8 cellular contexts compared by ENCODE assay signal in the genomic region with DNA sequence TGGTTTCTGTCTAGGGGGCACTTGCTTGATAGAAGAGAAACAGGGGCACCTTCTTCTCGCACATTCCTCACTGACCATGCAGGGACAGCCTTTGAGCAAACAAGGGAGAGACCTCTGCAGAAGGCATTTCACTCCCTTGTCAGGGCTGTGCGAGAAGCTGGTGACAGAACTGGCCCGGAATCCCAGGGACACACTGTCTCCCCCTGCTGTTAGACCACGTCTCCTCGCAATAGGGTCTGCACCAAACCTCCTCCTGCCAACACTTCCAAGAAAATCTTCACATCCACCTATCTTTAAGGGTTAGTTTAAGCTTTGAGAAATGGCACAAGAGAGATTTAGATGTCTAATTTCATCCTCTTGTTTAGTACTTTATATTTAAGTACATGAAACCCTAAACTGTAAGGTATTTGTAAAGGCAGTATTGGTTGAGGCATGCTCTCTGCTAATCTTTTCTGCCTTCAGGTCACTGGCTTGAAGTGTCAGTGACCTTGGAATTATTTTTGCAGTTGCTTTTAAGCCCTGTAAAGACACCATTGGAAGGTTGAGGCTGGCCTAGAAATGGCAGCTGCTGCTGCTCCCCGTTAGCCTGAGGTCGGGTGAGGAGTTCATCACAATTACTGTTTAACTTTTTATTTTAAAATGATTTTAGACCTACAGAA.
A peak's percentile ranks its signal among the peaks of the same experiment; 100 is the strongest.
DNase-seq lines count a peak whose midpoint lies in the region; ATAC-seq lines count a peak whose summit lies in the region.

No MANE protein-coding gene starts in this region.

- H3K27ac Mint-ChIP-seq in stimulated activated naive B cell treated with anti-CD40 and anti-IgM and Interleukin-4, amounts not matched to agents 10 μg/mL and 1 μg/mL and 100 μg/mL, for 72 hours = no peak overlapping the region

- peaks cover 8 to 17% of the 10 kb centered on the region in 2 donors for H3K4me1 Mint-ChIP-seq in stimulated activated naive B cell treated with anti-CD40 and anti-IgM and Interleukin-4, amounts not matched to agents 10 μg/mL and 1 μg/mL and 100 μg/mL, for 72 hours

- ATAC-seq in stimulated activated naive B cell treated with anti-CD40 and anti-IgM and Interleukin-4, amounts not matched to agents 10 μg/mL and 1 μg/mL and 100 μg/mL, for 72 hours (replicated peaks) = peak; percentile 36 to 69
- ATAC-seq in GM19023 (IDR thresholded peaks at IDR 0.05; ENCODE audit: unreplicated experiment) (no peak), HG03565 (IDR thresholded peaks at IDR 0.05; ENCODE audit: unreplicated experiment) (no peak)

- peaks cover 25 to 41% of the 10 kb centered on the region in 2 donors for H3K27me3 Mint-ChIP-seq in stimulated activated naive B cell treated with anti-CD40 and anti-IgM and Interleukin-4, amounts not matched to agents 10 μg/mL and 1 μg/mL and 100 μg/mL, for 72 hours

- no peak overlapping the region for H3K4me3 Mint-ChIP-seq in stimulated activated naive B cell treated with anti-CD40 and anti-IgM and Interleukin-4, amounts not matched to agents 10 μg/mL and 1 μg/mL and 100 μg/mL, for 72 hours

- peak; percentile 28 for DNase-seq in activated naive CD4-positive, alpha-beta T cell treated with Interleukin-2 at 50 U/mL for 16 hours
- no peak for DNase-seq in activated naive CD4-positive, alpha-beta T cell (lab: John Stamatoyannopoulos, UW)
- DNase-seq in NCI-H1694 (lab: John Stamatoyannopoulos, UW) (peak; percentile 37), inferior parietal cortex (ENCODE audit: extremely low spot score) (peak; percentile 10)
- DNase-seq in activated naive CD4-positive, alpha-beta T cell treated with anti-CD3 and anti-CD28 coated beads, Interleukin-2, amount 50 U/mL, for 16 hours = peak; percentile 22
- no peak for DNase-seq in stimulated activated naive B cell treated with anti-CD40 and anti-IgM and Interleukin-4, amounts not matched to agents 10 μg/mL and 1 μg/mL and 100 μg/mL, for 72 hours

- no peaks in the 10 kb centered on the region for H3K36me3 Mint-ChIP-seq in stimulated activated naive B cell treated with anti-CD40 and anti-IgM and Interleukin-4, amounts not matched to agents 10 μg/mL and 1 μg/mL and 100 μg/mL, for 72 hours

- no peaks in the 10 kb centered on the region for H3K9me3 Mint-ChIP-seq in stimulated activated naive B cell treated with anti-CD40 and anti-IgM and Interleukin-4, amounts not matched to agents 10 μg/mL and 1 μg/mL and 100 μg/mL, for 72 hours

Comparison
In these comparisons a context has a peak if more than half of its experiments do, and no peak if none do; other contexts are left out.
1. DNase-seq: peak in activated naive CD4-positive, alpha-beta T cell treated with Interleukin-2 at 50 U/mL for 16 hours (single experiment), NCI-H1694 (single experiment), activated naive CD4-positive, alpha-beta T cell treated with anti-CD3 and anti-CD28 coated beads, Interleukin-2, amount 50 U/mL, for 16 hours (single experiment) and inferior parietal cortex (single experiment); none in activated naive CD4-positive, alpha-beta T cell (0 of 4) and stimulated activated naive B cell treated with anti-CD40 and anti-IgM and Interleukin-4, amounts not matched to agents 10 μg/mL and 1 μg/mL and 100 μg/mL, for 72 hours (single experiment).
2. ATAC-seq: peak in stimulated activated naive B cell treated with anti-CD40 and anti-IgM and Interleukin-4, amounts not matched to agents 10 μg/mL and 1 μg/mL and 100 μg/mL, for 72 hours (2 of 2); none in GM19023 (single experiment) and HG03565 (single experiment).